ENCODE assay signal across 19 cellular contexts in the genomic region with DNA sequence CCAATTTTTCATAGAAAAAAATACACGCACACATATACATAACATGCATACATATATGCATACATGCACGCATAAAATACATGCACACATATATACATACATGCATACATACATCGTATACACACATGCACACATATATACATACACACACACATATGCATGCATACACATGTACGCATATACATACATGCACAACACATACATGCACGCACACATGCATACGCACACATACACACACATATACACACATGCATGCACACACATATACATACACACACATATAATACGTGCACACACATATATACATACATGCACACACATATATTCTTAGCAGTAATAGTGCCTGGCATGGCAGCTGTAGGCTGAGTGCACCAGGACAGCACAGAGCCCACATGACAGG. TPM values are rescaled to one million over a fixed set of nuclear protein-coding genes. Genes with fewer than 3 reads are reported as not detected.
DNase-seq lines count a peak whose midpoint lies in the region; ATAC-seq, FAIRE-seq and TF ChIP-seq lines count a peak whose summit lies in the region.
"Had no signal": no experiment of that assay in that cellular context is flagged by ENCODE, and none has a peak within 500 bp of the region (broad histone marks: within the 10 kb centered on the region; RNA-seq: fewer than 3 reads in every experiment).

No MANE protein-coding gene starts in this region.

- TF ChIP-seq POLR2A in GM12878 (IDR thresholded peaks at IDR 0.05; ENCODE audit: low read depth, low read length), result no peak

- H3K27me3 ChIP-seq in GM12878 (replicated peaks in 1 of 2; ENCODE audit: control insufficient read depth in 2 of 2, insufficient read depth in 2 of 2, low read length in 1 of 2), result no peaks in the 10 kb centered on the region
- H3K27me3 ChIP-seq: BLaER1 had no signal

- H3K4me1 ChIP-seq in HEK293 (ENCODE audit: control insufficient read depth, insufficient read depth, low read length) (no peaks in the 10 kb centered on the region), GM12878 (ENCODE audit: control insufficient read depth, insufficient read depth, low read length) (no peaks in the 10 kb centered on the region; the same call in 1 of the 2 replicates)

- CTCF ChIA-PET in activated naive CD4-positive, alpha-beta T cell treated with anti-CD3 and anti-CD28 coated beads, Interleukin-2, amount 10 ng/mL, durations not matched to agents 7 days and 5 days (lab: Charles Lee), result no interaction called here
- CTCF ChIA-PET in activated naive CD4-positive, alpha-beta T cell treated with anti-CD3 and anti-CD28 coated beads for 36 hours (lab: Charles Lee), result no interaction called here
- CTCF ChIA-PET in HEK293 (lab: Yijun Ruan, JAX), result no interaction called here
- CTCF ChIA-PET in GM12878 (lab: Yijun Ruan, JAX), result no interaction called here

- H4K20me1 ChIP-seq in GM12878 (ENCODE audit: control insufficient read depth, insufficient read depth), result no peaks in the 10 kb centered on the region

- POLR2A ChIA-PET in HEK293 (lab: Yijun Ruan, JAX) (no interaction called here), GM12878 (lab: Charles Lee) (no interaction called here)

- no peak for TF ChIP-seq EP300 in GM12878 (IDR thresholded peaks at IDR 0.05; ENCODE audit: borderline replicate concordance in 1 of 2, control insufficient read depth in 1 of 2, low read depth in 2 of 2, low read length in 2 of 2)

- H2AFZ ChIP-seq in GM12878 (ENCODE audit: control insufficient read depth, low read depth, low read length), result no peak overlapping the region

- FAIRE-seq in GM12878 (lab: Jason Lieb, UNC) (no peak), urothelium cell line (lab: Jason Lieb, UNC) (peak; percentile 98)
- FAIRE-seq: H1 had no signal

- no peak overlapping the region for H3K4me2 ChIP-seq in GM12878 (ENCODE audit: control insufficient read depth, insufficient read depth)
- H3K4me2 ChIP-seq: BLaER1 had no signal

- H3K36me3 ChIP-seq in HEK293 (ENCODE audit: control insufficient read depth in 2 of 2, insufficient read depth in 1 of 2, low read length in 2 of 2) (peaks cover 97 to 100% of the 10 kb centered on the region in 2 experiments), GM12878 (ENCODE audit: control insufficient read depth in 2 of 2, insufficient read depth in 2 of 2, low read length in 1 of 2) (peaks cover 36 to 54% of the 10 kb centered on the region in 2 experiments)

- no peaks in the 10 kb centered on the region for H3K9me3 Mint-ChIP-seq in activated naive CD4-positive, alpha-beta T cell treated with anti-CD3 and anti-CD28 coated beads, Interleukin-2, amount 10 ng/mL, durations not matched to agents 7 days and 5 days
- no peaks in the 10 kb centered on the region for H3K9me3 Mint-ChIP-seq in activated naive CD4-positive, alpha-beta T cell treated with anti-CD3 and anti-CD28 coated beads for 36 hours
- no peaks in the 10 kb centered on the region for H3K9me3 Mint-ChIP-seq in stimulated activated naive CD8-positive, alpha-beta T cell treated with anti-CD3 and anti-CD28 coated beads, Interleukin-15, amount 100 ng/mL, for 72 hours
- H3K9me3 Mint-ChIP-seq: HFFc6 had no signal

- H3K4me1 Mint-ChIP-seq in activated naive CD4-positive, alpha-beta T cell treated with anti-CD3 and anti-CD28 coated beads, Interleukin-2, amount 10 ng/mL, durations not matched to agents 7 days and 5 days, result peaks cover 46% of the 10 kb centered on the region
- H3K4me1 Mint-ChIP-seq in activated naive CD4-positive, alpha-beta T cell treated with anti-CD3 and anti-CD28 coated beads for 36 hours (ENCODE audit: low read depth), result peaks cover 39% of the 10 kb centered on the region
- peaks cover 57% of the 10 kb centered on the region for H3K4me1 Mint-ChIP-seq in stimulated activated naive CD8-positive, alpha-beta T cell treated with anti-CD3 and anti-CD28 coated beads, Interleukin-15, amount 100 ng/mL, for 72 hours

- BruUV-seq in GM12878 (replicated peaks; lab: Mats Ljungman, UMichigan), result no TSS peak

- TF ChIP-seq RAD21 in GM12878 (IDR thresholded peaks at IDR 0.05; ENCODE audit: insufficient read depth, low read depth, low read length), result no peak

- H3K9me3 ChIP-seq in HEK293 (ENCODE audit: control insufficient read depth, insufficient read depth, low read depth, low read length), result no peaks in the 10 kb centered on the region
- H3K9me3 ChIP-seq in GM12878 (replicated peaks; ENCODE audit: control insufficient read depth, insufficient read depth, low read length), result no peaks in the 10 kb centered on the region
- H3K9me3 ChIP-seq: BLaER1 had no signal

- H3K27ac Mint-ChIP-seq in activated naive CD4-positive, alpha-beta T cell treated with anti-CD3 and anti-CD28 coated beads, Interleukin-2, amount 10 ng/mL, durations not matched to agents 7 days and 5 days, result peak overlapping the region; percentile 76
- no peak overlapping the region for H3K27ac Mint-ChIP-seq in activated naive CD4-positive, alpha-beta T cell treated with anti-CD3 and anti-CD28 coated beads for 36 hours
- no peak overlapping the region for H3K27ac Mint-ChIP-seq in stimulated activated naive CD8-positive, alpha-beta T cell treated with anti-CD3 and anti-CD28 coated beads, Interleukin-15, amount 100 ng/mL, for 72 hours
- H3K27ac Mint-ChIP-seq: HFFc6 had no signal

- H3K4me3 ChIP-seq in HEK293 (ENCODE audit: low read depth, low read length) (no peak overlapping the region), GM12878 (no peak overlapping the region)
- H3K4me3 ChIP-seq: BLaER1, SK-N-MC had no signal

- H3K79me2 ChIP-seq in GM12878 (ENCODE audit: control insufficient read depth, insufficient read depth, low read length), result no peaks in the 10 kb centered on the region

- no peak overlapping the region for H3K4me3 Mint-ChIP-seq in activated naive CD4-positive, alpha-beta T cell treated with anti-CD3 and anti-CD28 coated beads, Interleukin-2, amount 10 ng/mL, durations not matched to agents 7 days and 5 days
- H3K4me3 Mint-ChIP-seq in activated naive CD4-positive, alpha-beta T cell treated with anti-CD3 and anti-CD28 coated beads for 36 hours, result no peak overlapping the region
- H3K4me3 Mint-ChIP-seq in stimulated activated naive CD8-positive, alpha-beta T cell treated with anti-CD3 and anti-CD28 coated beads, Interleukin-15, amount 100 ng/mL, for 72 hours, result no peak overlapping the region
- H3K4me3 Mint-ChIP-seq: HFFc6 had no signal

- no peak overlapping the region for H3K9ac ChIP-seq in GM12878 (ENCODE audit: control insufficient read depth, insufficient read depth, low read length)
- H3K9ac ChIP-seq: BLaER1 had no signal

- RAD21 ChIA-PET in GM12878 (lab: Charles Lee; ENCODE audit: unreplicated experiment), result no interaction called here

- SMC1A ChIA-PET in GM12878 (lab: Charles Lee; ENCODE audit: uncharacterized antibody, unreplicated experiment), result no interaction called here

- no peak for ATAC-seq in GM12878
- ATAC-seq in GM18867 (IDR thresholded peaks at IDR 0.05; ENCODE audit: unreplicated experiment), result no peak
- no peak for ATAC-seq in stimulated activated naive CD8-positive, alpha-beta T cell treated with anti-CD3 and anti-CD28 coated beads, Interleukin-15, amount 100 ng/mL, for 72 hours

- 82% methylated on average over 7 of the region's 7 CpGs for WGBS in GM12878 (ENCODE audit: insufficient coverage, insufficient replicate concordance, low lambda C conversion rate, missing lambda C conversion rate)

- in situ Hi-C loops in GM12878 (cut with MboI), result no loop called here

- intact Hi-C loops in activated naive CD4-positive, alpha-beta T cell treated with anti-CD3 and anti-CD28 coated beads for 36 hours (cut with micrococcal nuclease), result loop anchor here (2.0 kb wide), 1 partner anchor 37 kb away; no protein-coding TSS in a partner anchor
- intact Hi-C loops in GM12878 (cut with micrococcal nuclease; ENCODE audit: unreplicated experiment), result no loop called here

- no peak overlapping the region for H3K27ac ChIP-seq in HEK293 (ENCODE audit: extremely low read depth, low read depth, low read length)
- no peak overlapping the region for H3K27ac ChIP-seq in GM12878 (ENCODE audit: control insufficient read depth, insufficient read depth)
- H3K27ac ChIP-seq: BLaER1, SK-N-MC had no signal

- TF ChIP-seq CTCF in HEK293 (tag by site-specific recombination; IDR thresholded peaks at IDR 0.05) (no peak), GM12878 (IDR thresholded peaks at IDR 0.05 in 2 of 3, conservative IDR thresholded peaks at IDR 0.05 in 1 of 3; ENCODE audit: control insufficient read depth in 2 of 3, extremely low read depth in 1 of 3, insufficient read depth in 1 of 3, low read depth in 3 of 3, low read length in 3 of 3) (no peak)

- H3K27me3 Mint-ChIP-seq in activated naive CD4-positive, alpha-beta T cell treated with anti-CD3 and anti-CD28 coated beads, Interleukin-2, amount 10 ng/mL, durations not matched to agents 7 days and 5 days, result no peaks in the 10 kb centered on the region
- H3K27me3 Mint-ChIP-seq in activated naive CD4-positive, alpha-beta T cell treated with anti-CD3 and anti-CD28 coated beads for 36 hours (ENCODE audit: low read depth), result no peaks in the 10 kb centered on the region
- no peaks in the 10 kb centered on the region for H3K27me3 Mint-ChIP-seq in stimulated activated naive CD8-positive, alpha-beta T cell treated with anti-CD3 and anti-CD28 coated beads, Interleukin-15, amount 100 ng/mL, for 72 hours

- DNase-seq in activated naive CD4-positive, alpha-beta T cell treated with anti-CD3 and anti-CD28 coated beads, Interleukin-2, amount 10 ng/mL, durations not matched to agents 7 days and 5 days, result no peak
- DNase-seq in activated naive CD4-positive, alpha-beta T cell treated with anti-CD3 and anti-CD28 coated beads for 36 hours, result no peak
- DNase-seq in GM12878 (ENCODE audit: low read depth, low spot score) (no peak), urothelium cell line (ENCODE audit: low spot score) (no peak), DMS153 (lab: John Stamatoyannopoulos, UW) (no peak)
- DNase-seq in stimulated activated naive CD8-positive, alpha-beta T cell treated with anti-CD3 and anti-CD28 coated beads, Interleukin-15, amount 100 ng/mL, for 72 hours, result no peak
- DNase-seq: DND-41, HFFc6, NCI-H1436, NCI-H1930, NCI-H226, NCI-H524, NCI-H82, SHP77 had no signal

- H3K36me3 Mint-ChIP-seq in activated naive CD4-positive, alpha-beta T cell treated with anti-CD3 and anti-CD28 coated beads, Interleukin-2, amount 10 ng/mL, durations not matched to agents 7 days and 5 days, result peaks cover 68% of the 10 kb centered on the region
- H3K36me3 Mint-ChIP-seq in activated naive CD4-positive, alpha-beta T cell treated with anti-CD3 and anti-CD28 coated beads for 36 hours (ENCODE audit: low read depth), result peaks cover 67% of the 10 kb centered on the region

RNA-seq across cellular contexts. Expression of a gene that starts 24.9 kb away (rescaled TPM):
- 10 to 100 TPM; 65.3 to 68.7 TPM for total RNA-seq in activated naive CD4-positive, alpha-beta T cell treated with anti-CD3 and anti-CD28 coated beads for 36 hours
- total RNA-seq in GM12878 (2013; cell fraction: nucleolus; rRNA removed), result 132 and 138 TPM in 2 replicates
- total RNA-seq in GM12878 (2014; rRNA removed) (13.6 and 19.7 TPM in 2 replicates), GM12878 (2014; rRNA removed; fragmentation: Illumina TruSeq; extraction: Trizol) (15.6 and 18.5 TPM in 2 replicates), GM12878 (2021) (65.7 and 72.6 TPM in 2 replicates)
- 30.5 TPM for polyA plus RNA-seq in GM12878 (2011; ENCODE audit: low read depth)
- polyA plus RNA-seq in GM12878 (2011; rRNA removed) (19.2 and 35.0 TPM in 2 replicates), GM12878 (2014; fragmentation: Illumina TruSeq; extraction: Trizol) (36.0 and 43.0 TPM in 2 replicates), GM12878 (2014; fragmentation: Nextera tagmentation; extraction: Ambion mirVana) (10 to 100 TPM in 1 of 2 experiments, 1 to 10 TPM in 1; 7.2 to 12.4 TPM), GM12878 (2014; rRNA removed) (33.1 and 41.6 TPM in 2 replicates), GM12878 (2016; fragmentation: Nextera tagmentation; extraction: Ambion mirVana) (10 to 100 TPM; 34.1 to 34.8 TPM)
- 25.6 and 32.8 TPM in 2 replicates for polyA plus RNA-seq in GM12878 (2011; cell fraction: cytosol; rRNA removed)
- polyA plus RNA-seq in GM12878 (2011; cell fraction: nucleus; rRNA removed), result 105 and 115 TPM in 2 replicates
- 45.1 and 52.4 TPM in 2 replicates for polyA plus RNA-seq in GM12878 (2012)
- 43.5 and 52.6 TPM in 2 replicates for polyA minus RNA-seq in GM12878 (2011; rRNA and poly(A)+ RNA removed)
- polyA minus RNA-seq in GM12878 (2011; cell fraction: cytosol; rRNA and poly(A)+ RNA removed), result 8.3 and 19.9 TPM in 2 replicates
- 28.8 and 38.0 TPM in 2 replicates for polyA minus RNA-seq in GM12878 (2011; cell fraction: nucleus; rRNA and poly(A)+ RNA removed)

RNA-seq across cellular contexts. Expression of a gene that starts 33.6 kb away (rescaled TPM):
- 100 to 1,000 TPM; 145 to 149 TPM for total RNA-seq in activated naive CD4-positive, alpha-beta T cell treated with anti-CD3 and anti-CD28 coated beads for 36 hours
- 559 and 619 TPM in 2 replicates for total RNA-seq in GM12878 (2013; cell fraction: nucleolus; rRNA removed)
- 92.6 and 97.8 TPM in 2 replicates for total RNA-seq in GM12878 (2014; rRNA removed)
- 130 and 134 TPM in 2 replicates for total RNA-seq in GM12878 (2014; rRNA removed; fragmentation: Illumina TruSeq; extraction: Trizol)
- 165 and 167 TPM in 2 replicates for total RNA-seq in GM12878 (2021)
- polyA plus RNA-seq in GM12878 (2011; ENCODE audit: low read depth), result 88.3 TPM
- polyA plus RNA-seq in GM12878 (2011; rRNA removed), result 141 and 188 TPM in 2 replicates
- 170 and 179 TPM in 2 replicates for polyA plus RNA-seq in GM12878 (2011; cell fraction: cytosol; rRNA removed)
- polyA plus RNA-seq in GM12878 (2011; cell fraction: nucleus; rRNA removed), result 778 and 997 TPM in 2 replicates
- 136 and 161 TPM in 2 replicates for polyA plus RNA-seq in GM12878 (2012)
- polyA plus RNA-seq in GM12878 (2014; fragmentation: Illumina TruSeq; extraction: Trizol), result 160 and 179 TPM in 2 replicates
- polyA plus RNA-seq in GM12878 (2014; fragmentation: Nextera tagmentation; extraction: Ambion mirVana), result 10 to 100 TPM in 1 of 2 experiments, 1 to 10 TPM in 1; 6.6 to 11.8 TPM
- polyA plus RNA-seq in GM12878 (2014; rRNA removed), result 162 and 172 TPM in 2 replicates
- 100 to 1,000 TPM; 138 to 153 TPM for polyA plus RNA-seq in GM12878 (2016; fragmentation: Nextera tagmentation; extraction: Ambion mirVana)
- 135 and 140 TPM in 2 replicates for polyA minus RNA-seq in GM12878 (2011; rRNA and poly(A)+ RNA removed)
- 38.6 and 44.8 TPM in 2 replicates for polyA minus RNA-seq in GM12878 (2011; cell fraction: cytosol; rRNA and poly(A)+ RNA removed)
- 165 and 192 TPM in 2 replicates for polyA minus RNA-seq in GM12878 (2011; cell fraction: nucleus; rRNA and poly(A)+ RNA removed)
